Comparison of ENCODE assay signal across 19 cellular contexts in genomic region chr16:2496223-2497115, GRCh38. TPM values are rescaled to one million over a fixed set of nuclear protein-coding genes. Genes with fewer than 3 reads are reported as not detected.
"Had no signal": no experiment of that assay in that cellular context is flagged by ENCODE, and none has a peak within 500 bp of the region (broad histone marks: within the 10 kb centered on the region; RNA-seq: fewer than 3 reads in every experiment).

No MANE protein-coding gene starts in this region.

- H3K4me3 Mint-ChIP-seq: activated B cell treated with CpG ODN at 0.5 μM for 24 hours; activated CD8-positive, alpha-beta T cell treated with anti-CD3 and anti-CD28 coated beads for 36 hours; naive B cell had no signal

- ATAC-seq: activated CD8-positive, alpha-beta T cell treated with anti-CD3 and anti-CD28 coated beads for 36 hours; activated naive CD4-positive, alpha-beta T cell treated with anti-CD3 and anti-CD28 coated beads, Interleukin-2, amount 50 U/mL, for 72 hours had no signal

- H3K27ac Mint-ChIP-seq: activated B cell treated with CpG ODN at 0.5 μM for 24 hours; activated CD8-positive, alpha-beta T cell treated with anti-CD3 and anti-CD28 coated beads for 36 hours; activated naive CD4-positive, alpha-beta T cell treated with anti-CD3 and anti-CD28 coated beads, Interleukin-2, amount 50 U/mL, for 72 hours had no signal

- H3K36me3 Mint-ChIP-seq: activated naive CD4-positive, alpha-beta T cell treated with anti-CD3 and anti-CD28 coated beads, Interleukin-2, amount 50 U/mL, for 72 hours; naive B cell had no signal

- H3K27me3 ChIP-seq: body of pancreas had no signal

- H3K4me3 ChIP-seq: body of pancreas, lung, skin epidermis had no signal

- H3K27me3 Mint-ChIP-seq: activated B cell treated with CpG ODN at 0.5 μM for 24 hours; activated CD8-positive, alpha-beta T cell treated with anti-CD3 and anti-CD28 coated beads for 36 hours; naive B cell had no signal

- FAIRE-seq: endothelial cell of umbilical vein had no signal

- H3K9me3 ChIP-seq: body of pancreas had no signal

- H3K9me3 Mint-ChIP-seq: activated B cell treated with CpG ODN at 0.5 μM for 24 hours; activated CD8-positive, alpha-beta T cell treated with anti-CD3 and anti-CD28 coated beads for 36 hours; activated naive CD4-positive, alpha-beta T cell treated with anti-CD3 and anti-CD28 coated beads, Interleukin-2, amount 50 U/mL, for 72 hours; naive B cell had no signal

- DNase-seq: activated B cell treated with CpG ODN at 0.5 μM for 24 hours; activated CD4-positive, alpha-beta T cell treated with anti-CD3 and anti-CD28 coated beads for 48 hours; activated CD8-positive, alpha-beta T cell treated with anti-CD3 and anti-CD28 coated beads for 36 hours; activated gamma-delta T cell; activated T-cell treated with anti-CD3 and anti-CD28 coated beads, Interleukin-2, amount 50 U/mL, for 48 hours; amniotic stem cell; cerebellar nuclear complex; effector CD8-positive, alpha-beta T cell; foreskin fibroblast; naive B cell; posterior cingulate gyrus; stimulated activated CD4-positive, alpha-beta T cell treated with anti-CD3 and anti-CD28 coated beads, Interleukin-4, amount 100 ng/mL, for 24 hours; stimulated activated naive CD4-positive, alpha-beta T cell treated with Interleukin-2 at 50 U/mL for 16 hours; T-helper 2 cell had no signal

RNA-seq across cellular contexts. Expression of gene NTN3, which starts 25.4 kb away (rescaled TPM):
- total RNA-seq: activated B cell treated with CpG ODN at 0.5 μM for 24 hours; activated CD8-positive, alpha-beta T cell treated with anti-CD3 and anti-CD28 coated beads for 36 hours; activated naive CD4-positive, alpha-beta T cell treated with anti-CD3 and anti-CD28 coated beads, Interleukin-2, amount 50 U/mL, for 72 hours; body of pancreas had no signal
- polyA plus RNA-seq: endothelial cell of umbilical vein had no signal

RNA-seq across cellular contexts. Expression of gene CEMP1, which starts 34.7 kb away (rescaled TPM):
- total RNA-seq: activated CD8-positive, alpha-beta T cell treated with anti-CD3 and anti-CD28 coated beads for 36 hours; endothelial cell of umbilical vein had no signal
- polyA plus RNA-seq: endothelial cell of umbilical vein had no signal
